ENCODE assay signal across 14 cellular contexts in genomic region chr6:164331026-164331425, GRCh38.
"Had no signal": no experiment of that assay in that cellular context is flagged by ENCODE, and none has a peak within 500 bp of the region (broad histone marks: within the 10 kb centered on the region; RNA-seq: fewer than 3 reads in every experiment).

No MANE protein-coding gene starts in this region.

- ATAC-seq: gastroesophageal sphincter; heart right ventricle; right cardiac atrium; stimulated activated effector memory CD8-positive, alpha-beta T cell treated with anti-CD3 and anti-CD28 coated beads, Interleukin-12 subunit alpha, Interleukin-12 subunit beta, amount 100 ng/mL, for 72 hours had no signal

- DNase-seq: activated CD4-positive, alpha-beta T cell treated with anti-CD3 and anti-CD28 coated beads for 1 hour; activated gamma-delta T cell; colonic mucosa; heart right ventricle; immature natural killer cell; kidney glomerular epithelial cell; left ventricle myocardium inferior; mammary epithelial cell; right cardiac atrium; stimulated activated CD4-positive, alpha-beta T cell treated with anti-CD3 and anti-CD28 coated beads, Interleukin-4, amount 100 ng/mL, for 24 hours; stomach; WERI-Rb-1 had no signal
